1 cellular context compared by ENCODE assay signal in the genomic region with DNA sequence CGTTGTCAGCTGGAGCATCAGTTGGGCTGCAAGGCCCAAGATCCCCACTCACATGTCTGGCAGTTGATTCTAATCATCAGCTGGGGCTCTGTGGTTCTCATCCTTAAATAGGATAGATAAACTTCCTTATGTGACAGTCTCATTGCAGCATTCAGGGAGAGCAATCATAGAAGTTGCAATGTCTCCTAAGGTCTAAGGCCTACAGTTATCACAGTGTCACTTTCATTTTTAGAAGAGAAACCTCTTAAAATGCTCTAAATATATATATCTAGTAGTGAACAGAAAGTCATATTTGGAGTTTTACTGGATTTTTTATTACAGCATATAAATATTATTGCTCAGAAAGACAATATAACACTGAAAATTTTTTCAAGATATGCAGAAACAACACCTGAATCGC.
TF ChIP-seq lines count a peak whose summit lies in the region.

No MANE protein-coding gene starts in this region.

TF ChIP-seq in H1, 55 proteins besides CTCF, POLR2A, EP300 and RAD21 (continued from another document):
- TF ChIP-seq TEAD4 (IDR thresholded peaks at IDR 0.05; ENCODE audit: low read depth, low read length) = no peak
